In genomic region chr18:45715212-45715780, GRCh38 we compare ENCODE assay signal across 15 cellular contexts.
"Had no signal": no experiment of that assay in that cellular context is flagged by ENCODE, and none has a peak within 500 bp of the region (broad histone marks: within the 10 kb centered on the region; RNA-seq: fewer than 3 reads in every experiment).

No MANE protein-coding gene starts in this region.

- H3K9me3 ChIP-seq: esophagus squamous epithelium, psoas muscle had no signal

- H3K27ac Mint-ChIP-seq: activated naive CD8-positive, alpha-beta T cell treated with anti-CD3 and anti-CD28 coated beads for 36 hours; nephron progenitor cell; type B pancreatic cell had no signal

- ATAC-seq: left lobe of liver, psoas muscle, sciatic nerve had no signal

- H3K4me3 Mint-ChIP-seq: activated naive CD8-positive, alpha-beta T cell treated with anti-CD3 and anti-CD28 coated beads for 36 hours; nephron progenitor cell; type B pancreatic cell had no signal

- DNase-seq: activated CD4-positive, alpha-beta T cell treated with anti-CD3 and anti-CD28 coated beads, Interleukin-2, amount 50 U/mL, for 4 hours; activated CD4-positive, CD25-positive, alpha-beta regulatory T cell treated with anti-CD3 and anti-CD28 coated beads, Interleukin-2, amount 50 U/mL, for 72 hours; activated gamma-delta T cell treated with Interleukin-2 at 50 U/mL for 16 hours; activated naive CD8-positive, alpha-beta T cell treated with anti-CD3 and anti-CD28 coated beads for 36 hours; activated T-cell treated with anti-CD3 and anti-CD28 coated beads, Interleukin-2, amount 50 U/mL, for 48 hours; esophagus squamous epithelium; islet precursor cell; mammary epithelial cell; nephron progenitor cell; psoas muscle; stimulated activated naive CD4-positive, alpha-beta T cell treated with Interleukin-2 at 50 U/mL for 16 hours had no signal

- H3K27me3 Mint-ChIP-seq: activated naive CD8-positive, alpha-beta T cell treated with anti-CD3 and anti-CD28 coated beads for 36 hours had no signal

- H3K9me3 Mint-ChIP-seq: type B pancreatic cell had no signal

- H3K27ac ChIP-seq: dorsolateral prefrontal cortex, esophagus squamous epithelium, psoas muscle had no signal

- H3K4me1 ChIP-seq: esophagus squamous epithelium, psoas muscle had no signal

- H3K4me1 Mint-ChIP-seq: activated naive CD8-positive, alpha-beta T cell treated with anti-CD3 and anti-CD28 coated beads for 36 hours; nephron progenitor cell had no signal

- H3K36me3 Mint-ChIP-seq: type B pancreatic cell had no signal

- H3K4me3 ChIP-seq: dorsolateral prefrontal cortex, esophagus squamous epithelium, psoas muscle had no signal

- H3K36me3 ChIP-seq: esophagus squamous epithelium had no signal
